19 cellular contexts compared by ENCODE assay signal in genomic region chr17:60128171-60128859, GRCh38. TPM values are rescaled to one million over a fixed set of nuclear protein-coding genes. Genes with fewer than 3 reads are reported as not detected.
A peak's percentile ranks its signal among the peaks of the same experiment; 100 is the strongest.
DNase-seq lines count a peak whose midpoint lies in the region; ATAC-seq, FAIRE-seq and TF ChIP-seq lines count a peak whose summit lies in the region.
"Had no signal": no experiment of that assay in that cellular context is flagged by ENCODE, and none has a peak within 500 bp of the region (broad histone marks: within the 10 kb centered on the region; RNA-seq: fewer than 3 reads in every experiment).

No MANE protein-coding gene starts in this region.

- POLR2A ChIA-PET in endothelial cell of umbilical vein (lab: Charles Lee) = no interaction called here

- DNase-seq in activated naive CD8-positive, alpha-beta T cell treated with anti-CD3 and anti-CD28 coated beads for 36 hours = no peak
- no peak for DNase-seq in activated naive CD8-positive, alpha-beta T cell treated with anti-CD3 and anti-CD28 coated beads, Interleukin-2, amount 50 U/mL, for 24 hours
- DNase-seq in Karpas-422 (no peak), endothelial cell of umbilical vein (ENCODE audit: low read depth, low spot score) (no peak), spleen (peak; percentile 14), NCI-H2081 (lab: John Stamatoyannopoulos, UW) (no peak), natural killer cell (no peak), NCI-H524 treated with DMSO at 0.1 percent for 48 hours (lab: John Stamatoyannopoulos, UW) (no peak)
- DNase-seq: DMS53; NCI-H187 treated with DMSO at 0.1 percent for 48 hours; NCI-H2171; NCI-H446; NK-92 treated with Interleukin-12 subunit alpha and Interleukin-12 subunit beta, amount 100 ng/mL, for 24 hours; OCI-M1; RPMI8226; SIG-M5 had no signal

- H2AFZ ChIP-seq in Karpas-422 (ENCODE audit: low read length) = peak overlapping the region; percentile 84
- no peak overlapping the region for H2AFZ ChIP-seq in endothelial cell of umbilical vein (ENCODE audit: low read depth, low read length)

- no peaks in the 10 kb centered on the region for H3K27me3 Mint-ChIP-seq in activated naive CD8-positive, alpha-beta T cell treated with anti-CD3 and anti-CD28 coated beads for 36 hours
- H3K27me3 Mint-ChIP-seq in activated naive CD8-positive, alpha-beta T cell treated with anti-CD3 and anti-CD28 coated beads, Interleukin-2, amount 50 U/mL, for 24 hours = no peaks in the 10 kb centered on the region
- peaks cover 22 to 39% of the 10 kb centered on the region in 2 donors for H3K27me3 Mint-ChIP-seq in natural killer cell (ENCODE audit: low read depth in 2 of 2)

- intact Hi-C loops in endothelial cell of umbilical vein (cut with micrococcal nuclease) = no loop called here
- intact Hi-C loops in spleen (cut with DNase I; ENCODE audit: low total_unique reads) = no loop called here
- intact Hi-C loops in natural killer cell (cut with micrococcal nuclease) = no loop called here

- H3K27me3 ChIP-seq in Karpas-422 (ENCODE audit: low read length) = no peaks in the 10 kb centered on the region
- no peaks in the 10 kb centered on the region for H3K27me3 ChIP-seq in endothelial cell of umbilical vein (ENCODE audit: control insufficient read depth in 2 of 2, insufficient read depth in 2 of 2, low read length in 2 of 2)
- no peaks in the 10 kb centered on the region for H3K27me3 ChIP-seq in spleen (replicated peaks in 1 of 7)

- H3K4me1 ChIP-seq in Karpas-422 (ENCODE audit: low read length) (peaks cover 23% of the 10 kb centered on the region), endothelial cell of umbilical vein (ENCODE audit: control insufficient read depth, extremely low read depth, insufficient read depth, low read length) (no peaks in the 10 kb centered on the region), spleen (peaks cover 0 to 5% (median 2%) of the 10 kb centered on the region in 6 donors)
- H3K4me1 ChIP-seq: HAP-1 had no signal

- no peaks in the 10 kb centered on the region for H3K9me3 Mint-ChIP-seq in activated naive CD8-positive, alpha-beta T cell treated with anti-CD3 and anti-CD28 coated beads for 36 hours
- H3K9me3 Mint-ChIP-seq in activated naive CD8-positive, alpha-beta T cell treated with anti-CD3 and anti-CD28 coated beads, Interleukin-2, amount 50 U/mL, for 24 hours = no peaks in the 10 kb centered on the region
- no peaks in the 10 kb centered on the region for H3K9me3 Mint-ChIP-seq in natural killer cell

- FAIRE-seq in endothelial cell of umbilical vein (lab: Jason Lieb, UNC) = peak; percentile 4

- H3K9ac ChIP-seq in Karpas-422 (ENCODE audit: low read length) (peak overlapping the region; percentile 39; the same call in 1 of the 2 replicates), endothelial cell of umbilical vein (replicated peaks; ENCODE audit: extremely low read depth, insufficient read depth, low read length) (no peak overlapping the region)

- no peaks in the 10 kb centered on the region for H3K9me2 ChIP-seq in Karpas-422 (replicated peaks; ENCODE audit: insufficient read depth, low read length)

- H3K4me2 ChIP-seq in Karpas-422 (ENCODE audit: low read depth, low read length, poor library complexity, severe bottlenecking) = peak overlapping the region; percentile 67
- H3K4me2 ChIP-seq in endothelial cell of umbilical vein (ENCODE audit: insufficient read depth, low read length) = no peak overlapping the region

- H3K36me3 Mint-ChIP-seq in activated naive CD8-positive, alpha-beta T cell treated with anti-CD3 and anti-CD28 coated beads for 36 hours = peaks cover 16% of the 10 kb centered on the region
- H3K36me3 Mint-ChIP-seq in activated naive CD8-positive, alpha-beta T cell treated with anti-CD3 and anti-CD28 coated beads, Interleukin-2, amount 50 U/mL, for 24 hours (ENCODE audit: low read depth) = peaks cover 7% of the 10 kb centered on the region
- H3K36me3 Mint-ChIP-seq in natural killer cell = no peaks in the 10 kb centered on the region

- H3K27ac ChIP-seq in Karpas-422 (ENCODE audit: low read length) (peak overlapping the region; percentile 32; the same call in 1 of the 2 replicates), endothelial cell of umbilical vein (ENCODE audit: insufficient read depth, low read depth, low read length) (no peak overlapping the region), spleen (no peak overlapping the region)

- TF ChIP-seq CTCF in endothelial cell of umbilical vein (IDR thresholded peaks at IDR 0.05; ENCODE audit: extremely low read depth in 1 of 2, insufficient read depth in 1 of 2, low read depth in 1 of 2, low read length in 2 of 2) (no peak), spleen (IDR thresholded peaks at IDR 0.05 in 8 of 11, conservative IDR thresholded peaks at IDR 0.05 in 3 of 11) (no peak), natural killer cell (IDR thresholded peaks at IDR 0.05) (no peak)

- no TSS peak for BruUV-seq in endothelial cell of umbilical vein (replicated peaks; lab: Mats Ljungman, UMichigan)

- H3K36me3 ChIP-seq in Karpas-422 (ENCODE audit: insufficient read depth, low read length) (no peaks in the 10 kb centered on the region), endothelial cell of umbilical vein (ENCODE audit: control insufficient read depth in 2 of 2, extremely low read depth in 1 of 2, insufficient read depth in 2 of 2, low read length in 2 of 2) (peaks cover 2% of the 10 kb centered on the region in 2 experiments), spleen (peaks cover 0 to 11% (median 0%) of the 10 kb centered on the region in 6 donors)
- H3K36me3 ChIP-seq: HAP-1 had no signal

- TF ChIP-seq POLR2A in endothelial cell of umbilical vein (IDR thresholded peaks at IDR 0.05; ENCODE audit: low read depth, low read length) (no peak), spleen (IDR thresholded peaks at IDR 0.05) (no peak)

- H3K4me3 Mint-ChIP-seq in activated naive CD8-positive, alpha-beta T cell treated with anti-CD3 and anti-CD28 coated beads for 36 hours = no peak overlapping the region
- no peak overlapping the region for H3K4me3 Mint-ChIP-seq in activated naive CD8-positive, alpha-beta T cell treated with anti-CD3 and anti-CD28 coated beads, Interleukin-2, amount 50 U/mL, for 24 hours
- no peak overlapping the region for H3K4me3 Mint-ChIP-seq in natural killer cell

- ATAC-seq in activated naive CD8-positive, alpha-beta T cell treated with anti-CD3 and anti-CD28 coated beads, Interleukin-2, amount 50 U/mL, for 24 hours = no peak
- ATAC-seq in natural killer cell = no peak

- no peaks in the 10 kb centered on the region for H3K9me1 ChIP-seq in endothelial cell of umbilical vein (replicated peaks; ENCODE audit: control insufficient read depth, extremely low read depth, insufficient read depth, low read length)

- CTCF ChIA-PET in endothelial cell of umbilical vein (lab: Charles Lee) = interaction anchor here (1.1 to 1.4 kb wide), 2 partner anchors 14 to 103 kb away, joined by 4 to 5 read pairs; no protein-coding TSS in a partner anchor

- H4K20me1 ChIP-seq in Karpas-422 (ENCODE audit: insufficient read depth, low read depth, low read length) = no peaks in the 10 kb centered on the region
- no peaks in the 10 kb centered on the region for H4K20me1 ChIP-seq in endothelial cell of umbilical vein (replicated peaks; ENCODE audit: control insufficient read depth, extremely low read depth, insufficient read depth, low read length)

- 72 to 80% (median 74%) methylated on average over 8 of the region's 8 CpGs for WGBS in spleen, 5 donors

- no peaks in the 10 kb centered on the region for H3K79me2 ChIP-seq in Karpas-422 (ENCODE audit: low read length)
- no peaks in the 10 kb centered on the region for H3K79me2 ChIP-seq in endothelial cell of umbilical vein (ENCODE audit: control insufficient read depth, insufficient read depth, low read length)

- H3K9me3 ChIP-seq in Karpas-422 (ENCODE audit: low read length) (no peaks in the 10 kb centered on the region), endothelial cell of umbilical vein (replicated peaks; ENCODE audit: control insufficient read depth, insufficient read depth, low read length) (no peaks in the 10 kb centered on the region), spleen (no peaks in the 10 kb centered on the region)
- H3K9me3 ChIP-seq: HAP-1 had no signal

- dilution Hi-C loops in endothelial cell of umbilical vein (cut with MboI; ENCODE audit: extremely low pct_ligation_motif_present, low sequenced_read_pairs) = no loop called here

- peak overlapping the region; percentile 26 for H3K27ac Mint-ChIP-seq in activated naive CD8-positive, alpha-beta T cell treated with anti-CD3 and anti-CD28 coated beads for 36 hours
- no peak overlapping the region for H3K27ac Mint-ChIP-seq in activated naive CD8-positive, alpha-beta T cell treated with anti-CD3 and anti-CD28 coated beads, Interleukin-2, amount 50 U/mL, for 24 hours
- no peak overlapping the region for H3K27ac Mint-ChIP-seq in natural killer cell

- H3K4me3 ChIP-seq in Karpas-422 (ENCODE audit: low read length) = peak overlapping the region; percentile 50
- no peak overlapping the region for H3K4me3 ChIP-seq in endothelial cell of umbilical vein (replicated peaks in 1 of 3; ENCODE audit: insufficient read depth in 1 of 3, low read depth in 1 of 3, low read length in 3 of 3)
- H3K4me3 ChIP-seq in spleen = no peak overlapping the region
- H3K4me3 ChIP-seq: HAP-1 had no signal

- peaks cover 2% of the 10 kb centered on the region for H3K4me1 Mint-ChIP-seq in activated naive CD8-positive, alpha-beta T cell treated with anti-CD3 and anti-CD28 coated beads for 36 hours
- H3K4me1 Mint-ChIP-seq in activated naive CD8-positive, alpha-beta T cell treated with anti-CD3 and anti-CD28 coated beads, Interleukin-2, amount 50 U/mL, for 24 hours = peaks cover 3% of the 10 kb centered on the region
- peaks cover 0 to 3% of the 10 kb centered on the region in 2 donors for H3K4me1 Mint-ChIP-seq in natural killer cell

RNA-seq across cellular contexts. Expression of gene CA4, which starts 21.5 kb away (rescaled TPM):
- total RNA-seq in activated naive CD8-positive, alpha-beta T cell treated with anti-CD3 and anti-CD28 coated beads for 36 hours = not detected
- total RNA-seq in Karpas-422 (2014; rRNA removed; shearing (Covaris generic); ENCODE audit: low replicate concordance) = not detected in 2 replicates
- total RNA-seq in endothelial cell of umbilical vein = 0.29 TPM in 1 of 2 replicates, not detected in the other
- polyA plus RNA-seq in endothelial cell of umbilical vein = 0.10 and 0.17 TPM in 2 replicates
- polyA plus RNA-seq in endothelial cell of umbilical vein (2011; cell fraction: cytosol; rRNA removed) = 0.14 and 0.17 TPM in 2 replicates
- polyA plus RNA-seq in endothelial cell of umbilical vein (2011; cell fraction: nucleus; rRNA removed) = 0.36 and 0.66 TPM in 2 replicates
- not detected in 2 replicates for polyA plus RNA-seq in endothelial cell of umbilical vein (2012)
- polyA minus RNA-seq in endothelial cell of umbilical vein = 0.41 TPM in 1 of 2 replicates, not detected in the other
- not detected for polyA minus RNA-seq in endothelial cell of umbilical vein (2011; cell fraction: cytosol; rRNA and poly(A)+ RNA removed)
- polyA minus RNA-seq in endothelial cell of umbilical vein (2011; cell fraction: nucleus; rRNA and poly(A)+ RNA removed) = not detected in 2 replicates
- 10 to 100 TPM in 4 of 7 donors, 1 to 10 TPM in 3; 7.2 to 19.3 (median 13.3) TPM for total RNA-seq in spleen
- 1 to 10 TPM; 1.7 to 7.0 (median 5.4) TPM for polyA plus RNA-seq in spleen
- total RNA-seq in natural killer cell = 1 to 10 TPM in 1 of 3 donors, not detected in 2; 1.3 TPM
- total RNA-seq: A673, HT1080 had no signal

RNA-seq across cellular contexts. Expression of gene HEATR6, which starts 49.6 kb away (rescaled TPM):
- 10 to 100 TPM; 18.6 to 24.2 TPM for total RNA-seq in activated naive CD8-positive, alpha-beta T cell treated with anti-CD3 and anti-CD28 coated beads for 36 hours
- total RNA-seq in Karpas-422 (2014; rRNA removed; shearing (Covaris generic); ENCODE audit: low replicate concordance) = 12.3 and 12.7 TPM in 2 replicates
- total RNA-seq in endothelial cell of umbilical vein = 16.7 and 17.4 TPM in 2 replicates
- 18.6 and 20.2 TPM in 2 replicates for polyA plus RNA-seq in endothelial cell of umbilical vein
- 11.7 and 13.6 TPM in 2 replicates for polyA plus RNA-seq in endothelial cell of umbilical vein (2011; cell fraction: cytosol; rRNA removed)
- 61.2 and 67.3 TPM in 2 replicates for polyA plus RNA-seq in endothelial cell of umbilical vein (2011; cell fraction: nucleus; rRNA removed)
- polyA plus RNA-seq in endothelial cell of umbilical vein (2012) = 10.9 and 11.6 TPM in 2 replicates
- polyA minus RNA-seq in endothelial cell of umbilical vein = 21.0 and 26.5 TPM in 2 replicates
- polyA minus RNA-seq in endothelial cell of umbilical vein (2011; cell fraction: cytosol; rRNA and poly(A)+ RNA removed) = 13.0 TPM
- 25.1 and 27.9 TPM in 2 replicates for polyA minus RNA-seq in endothelial cell of umbilical vein (2011; cell fraction: nucleus; rRNA and poly(A)+ RNA removed)
- 10 to 100 TPM; 20.0 to 26.9 (median 22.0) TPM for total RNA-seq in spleen
- 10 to 100 TPM in 2 of 3 donors, 1 to 10 TPM in 1; 8.2 to 13.4 (median 10.4) TPM for polyA plus RNA-seq in spleen
- total RNA-seq in natural killer cell = 10 to 100 TPM; 10.3 to 19.3 (median 15.3) TPM
